Comparison of ENCODE assay signal across 27 cellular contexts in the genomic region with DNA sequence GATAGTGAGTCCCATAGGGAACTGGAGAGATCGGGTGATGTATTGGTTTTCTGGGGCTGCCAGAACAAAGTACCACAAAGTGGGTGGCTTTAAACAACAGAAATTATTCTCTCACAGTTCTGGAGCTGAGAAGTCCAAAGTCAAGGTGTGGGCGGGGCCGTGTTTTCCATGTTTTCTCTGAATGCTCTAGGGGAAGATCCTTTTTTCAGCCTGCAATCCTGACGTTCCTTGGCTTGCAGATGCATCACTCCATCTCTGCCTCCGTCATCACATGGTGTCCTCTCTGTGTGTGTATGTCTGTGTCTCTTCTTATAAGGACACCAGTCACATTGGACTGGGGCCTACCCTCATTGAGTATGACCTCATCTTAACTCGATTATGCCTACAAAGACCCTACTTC. TPM values are rescaled to one million over a fixed set of nuclear protein-coding genes. Genes with fewer than 3 reads are reported as not detected.
"Had no signal": no experiment of that assay in that cellular context is flagged by ENCODE, and none has a peak within 500 bp of the region (broad histone marks: within the 10 kb centered on the region; RNA-seq: fewer than 3 reads in every experiment).

No MANE protein-coding gene starts in this region.

- H3K9me3 ChIP-seq: left lung, lower lobe of right lung, neutrophil, ovary, spleen, suprapubic skin, tibial nerve, uterus had no signal

- DNase-seq: hippocampal formation; kidney glomerular epithelial cell; left colon; left lung; lower lobe of right lung; mammary epithelial cell; mesenchymal stem cell; naive thymus-derived CD8-positive, alpha-beta T cell; nephron progenitor cell; occipital lobe; ovary; retina; spleen; stimulated activated CD4-positive, alpha-beta T cell treated with anti-CD3 and anti-CD28 coated beads, Interleukin-4, amount 100 ng/mL, for 24 hours; stimulated activated naive CD4-positive, alpha-beta T cell; uterus had no signal

- H3K4me1 Mint-ChIP-seq: naive thymus-derived CD8-positive, alpha-beta T cell; nephron progenitor cell; stimulated activated effector memory CD8-positive, alpha-beta T cell treated with anti-CD3 and anti-CD28 coated beads, Interleukin-12 subunit alpha, Interleukin-12 subunit beta, amount 100 ng/mL, for 72 hours had no signal

- H3K27me3 Mint-ChIP-seq: progenitor cell of endocrine pancreas, type B pancreatic cell had no signal

- H3K4me3 Mint-ChIP-seq: naive thymus-derived CD8-positive, alpha-beta T cell; nephron progenitor cell; neural progenitor cell; stimulated activated effector memory CD8-positive, alpha-beta T cell treated with anti-CD3 and anti-CD28 coated beads, Interleukin-12 subunit alpha, Interleukin-12 subunit beta, amount 100 ng/mL, for 72 hours; stimulated activated naive CD8-positive, alpha-beta T cell treated with anti-CD3 and anti-CD28 coated beads, Interleukin-15, Interleukin-2, amounts not matched to agents 100 ng/mL and 50 ng/mL, for 24 hours; type B pancreatic cell had no signal

- H3K9me3 Mint-ChIP-seq: naive thymus-derived CD8-positive, alpha-beta T cell; stimulated activated effector memory CD8-positive, alpha-beta T cell treated with anti-CD3 and anti-CD28 coated beads, Interleukin-12 subunit alpha, Interleukin-12 subunit beta, amount 100 ng/mL, for 72 hours; stimulated activated naive CD8-positive, alpha-beta T cell treated with anti-CD3 and anti-CD28 coated beads, Interleukin-15, Interleukin-2, amounts not matched to agents 100 ng/mL and 50 ng/mL, for 24 hours had no signal

- H3K27me3 ChIP-seq: neural progenitor cell, neutrophil, ovary, suprapubic skin, tibial nerve had no signal

- H3K27ac Mint-ChIP-seq: naive thymus-derived CD8-positive, alpha-beta T cell; nephron progenitor cell; neural progenitor cell; progenitor cell of endocrine pancreas; stimulated activated effector memory CD8-positive, alpha-beta T cell treated with anti-CD3 and anti-CD28 coated beads, Interleukin-12 subunit alpha, Interleukin-12 subunit beta, amount 100 ng/mL, for 72 hours; stimulated activated naive CD8-positive, alpha-beta T cell treated with anti-CD3 and anti-CD28 coated beads, Interleukin-15, Interleukin-2, amounts not matched to agents 100 ng/mL and 50 ng/mL, for 24 hours; type B pancreatic cell had no signal

- H3K36me3 Mint-ChIP-seq: naive thymus-derived CD8-positive, alpha-beta T cell; stimulated activated effector memory CD8-positive, alpha-beta T cell treated with anti-CD3 and anti-CD28 coated beads, Interleukin-12 subunit alpha, Interleukin-12 subunit beta, amount 100 ng/mL, for 72 hours; type B pancreatic cell had no signal

- H3K4me3 ChIP-seq: left lung, lower lobe of right lung, neural progenitor cell, ovary, skin epidermis, spleen, suprapubic skin, tibial nerve, uterus had no signal

- H3K4me1 ChIP-seq: left lung, lower lobe of right lung, neural progenitor cell, spleen, suprapubic skin, tibial nerve, uterus had no signal

- ATAC-seq: left colon; left lung; lower lobe of right lung; naive thymus-derived CD8-positive, alpha-beta T cell; right cardiac atrium; sciatic nerve; stimulated activated effector memory CD8-positive, alpha-beta T cell treated with anti-CD3 and anti-CD28 coated beads, Interleukin-12 subunit alpha, Interleukin-12 subunit beta, amount 100 ng/mL, for 72 hours had no signal

- H3K27ac ChIP-seq: left lung, lower lobe of right lung, neural progenitor cell, neutrophil, ovary, skin epidermis, spleen, suprapubic skin, uterus had no signal

- H3K36me3 ChIP-seq: left lung, lower lobe of right lung, neural progenitor cell, neutrophil, ovary, spleen, suprapubic skin, tibial nerve, uterus had no signal

RNA-seq across cellular contexts. Expression of a gene that starts 7.9 kb away (rescaled TPM):
- total RNA-seq: naive thymus-derived CD8-positive, alpha-beta T cell had no signal
